1 cellular context compared by ENCODE assay signal in the genomic region with DNA sequence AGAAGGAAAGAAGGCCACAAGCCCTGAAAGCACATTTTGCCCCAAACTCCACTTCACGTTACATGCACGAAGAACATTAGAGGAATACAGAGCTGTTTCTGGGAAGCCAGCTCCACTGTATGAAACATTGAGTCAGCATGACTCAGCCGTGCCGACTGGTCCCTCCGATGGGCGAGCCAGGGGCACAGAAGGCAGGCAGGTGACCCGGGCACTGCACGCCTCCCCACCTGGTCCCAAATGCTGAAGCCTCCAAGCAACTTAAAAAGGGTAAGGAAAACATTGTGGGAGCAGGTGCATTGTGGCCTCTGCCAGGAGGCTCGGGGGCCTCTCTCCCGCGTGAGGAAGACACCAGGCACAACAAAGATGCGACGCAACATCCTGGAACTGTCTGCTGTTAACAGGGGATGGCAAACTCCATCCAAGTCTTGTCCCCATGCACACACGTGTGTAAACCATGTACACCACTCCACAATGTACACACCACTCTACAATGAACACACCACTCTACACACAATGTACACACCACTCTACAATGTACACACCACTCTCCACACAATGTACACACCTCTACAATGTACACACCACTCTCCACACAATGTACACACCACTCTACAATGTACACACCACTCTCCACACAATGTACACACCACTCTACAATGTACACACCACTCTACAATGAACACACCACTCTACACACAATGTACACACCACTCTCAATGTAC.
TF ChIP-seq lines count a peak whose summit lies in the region.

No MANE protein-coding gene starts in this region.

TF ChIP-seq in HepG2, 621 proteins besides CTCF, POLR2A, EP300 and RAD21 (continued from another document):
- TF ChIP-seq, protein P1, sequence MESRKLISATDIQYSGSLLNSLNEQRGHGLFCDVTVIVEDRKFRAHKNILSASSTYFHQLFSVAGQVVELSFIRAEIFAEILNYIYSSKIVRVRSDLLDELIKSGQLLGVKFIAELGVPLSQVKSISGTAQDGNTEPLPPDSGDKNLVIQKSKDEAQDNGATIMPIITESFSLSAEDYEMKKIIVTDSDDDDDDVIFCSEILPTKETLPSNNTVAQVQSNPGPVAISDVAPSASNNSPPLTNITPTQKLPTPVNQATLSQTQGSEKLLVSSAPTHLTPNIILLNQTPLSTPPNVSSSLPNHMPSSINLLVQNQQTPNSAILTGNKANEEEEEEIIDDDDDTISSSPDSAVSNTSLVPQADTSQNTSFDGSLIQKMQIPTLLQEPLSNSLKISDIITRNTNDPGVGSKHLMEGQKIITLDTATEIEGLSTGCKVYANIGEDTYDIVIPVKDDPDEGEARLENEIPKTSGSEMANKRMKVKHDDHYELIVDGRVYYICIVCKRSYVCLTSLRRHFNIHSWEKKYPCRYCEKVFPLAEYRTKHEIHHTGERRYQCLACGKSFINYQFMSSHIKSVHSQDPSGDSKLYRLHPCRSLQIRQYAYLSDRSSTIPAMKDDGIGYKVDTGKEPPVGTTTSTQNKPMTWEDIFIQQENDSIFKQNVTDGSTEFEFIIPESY (CRISPR knock-in tag; IDR thresholded peaks at IDR 0.05): peak; percentile 82
